19 cellular contexts compared by ENCODE assay signal in the genomic region with DNA sequence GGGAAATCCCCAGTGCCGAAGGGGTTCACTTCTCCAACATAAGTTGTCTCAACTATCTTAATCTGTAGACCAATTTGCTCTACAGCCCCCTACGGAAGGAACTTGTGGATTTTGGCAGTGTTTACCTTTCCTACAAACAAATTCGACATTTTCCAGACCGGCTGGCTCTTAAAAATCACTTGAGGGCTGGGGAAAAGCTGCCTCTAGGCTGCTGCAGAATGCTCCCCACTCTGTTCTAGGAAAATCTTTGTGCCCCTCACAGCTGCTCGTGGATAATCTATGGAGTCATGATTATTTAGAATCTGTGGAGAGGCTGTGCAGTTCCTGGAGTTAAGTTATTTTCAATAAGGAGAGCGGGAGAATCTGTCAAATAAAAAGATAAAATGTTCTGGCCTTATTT.
DNase-seq lines count a peak whose midpoint lies in the region; ATAC-seq and TF ChIP-seq lines count a peak whose summit lies in the region.
"Had no signal": no experiment of that assay in that cellular context is flagged by ENCODE, and none has a peak within 500 bp of the region (broad histone marks: within the 10 kb centered on the region; RNA-seq: fewer than 3 reads in every experiment).

No MANE protein-coding gene starts in this region.

- no peaks in the 10 kb centered on the region for H3K36me3 ChIP-seq in PC-3 (ENCODE audit: low read depth, low read length)
- H3K36me3 ChIP-seq in mesenchymal stem cell (ENCODE audit: control insufficient read depth in 1 of 2, insufficient read depth in 2 of 2, low read depth in 1 of 2, low read length in 2 of 2), result no peaks in the 10 kb centered on the region
- H3K36me3 ChIP-seq in stomach, result no peaks in the 10 kb centered on the region
- H3K36me3 ChIP-seq: BE2C, Peyer's patch had no signal

- no peaks in the 10 kb centered on the region for H4K20me1 ChIP-seq in PC-3 (ENCODE audit: low read length)

- no peak overlapping the region for H4K8ac ChIP-seq in mesenchymal stem cell (ENCODE audit: low read length)

- H2AFZ ChIP-seq in PC-3 (ENCODE audit: low read length) (0 out of 2 replicates have a peak overlapping the region, but pooled peaks have one; percentile 3), mesenchymal stem cell (ENCODE audit: low read depth, low read length) (no peak overlapping the region)

- intact Hi-C loops in PC-3 (cut with micrococcal nuclease), result no loop called here
- intact Hi-C loops in stomach (cut with DNase I; ENCODE audit: low total_unique reads), result no loop called here

- no peak overlapping the region for H2BK5ac ChIP-seq in mesenchymal stem cell (ENCODE audit: low read depth, low read length, poor library complexity, severe bottlenecking)

- H3F3A ChIP-seq in PC-3 (ENCODE audit: low read length, unreplicated experiment), result no peaks in the 10 kb centered on the region

- H3K14ac ChIP-seq in mesenchymal stem cell (ENCODE audit: low read length in 2 of 2), result no peak overlapping the region

- DNase-seq in PC-3 (no peak), astrocyte of the hippocampus (ENCODE audit: low read depth, low spot score) (peak; percentile 9), mesenchymal stem cell (peak; percentile 62), stomach (no peak), SW 1271 (lab: John Stamatoyannopoulos, UW) (no peak), NCI-H526 treated with DMSO at 0.1 percent for 48 hours (lab: John Stamatoyannopoulos, UW) (no peak), GM10248 (ENCODE audit: extremely low spot score) (no peak)
- DNase-seq: BE2C; CD8-positive, alpha-beta T cell; H7; Karpas-422; MM.1S; NCI-H1105; NCI-H187 treated with DMSO at 0.1 percent for 48 hours; NCI-H446; NCI-H774; Peyer's patch; Right ventricle myocardium superior had no signal

- H3K9me2 ChIP-seq in PC-3 (replicated peaks; ENCODE audit: low read length), result peaks cover 9% of the 10 kb centered on the region

- H3K4me2 ChIP-seq in PC-3 (ENCODE audit: low read length) (no peak overlapping the region), mesenchymal stem cell (ENCODE audit: low read length, poor library complexity, severe bottlenecking) (no peak overlapping the region)

- WGBS in mesenchymal stem cell, result 4% methylated on average over 6 of the region's 6 CpGs
- WGBS in stomach, 5 donors, result 18 to 38% (median 23%) methylated on average over 6 of the region's 6 CpGs

- no peaks in the 10 kb centered on the region for H3K79me1 ChIP-seq in mesenchymal stem cell (replicated peaks; ENCODE audit: low read length, poor library complexity, severe bottlenecking)

- peak overlapping the region in 1 of 2 experiments; percentile 34 for H3K18ac ChIP-seq in mesenchymal stem cell (ENCODE audit: low read depth in 1 of 2, low read length in 2 of 2)

- H2BK120ac ChIP-seq in mesenchymal stem cell (ENCODE audit: low read depth, low read length), result no peak overlapping the region

- BruUV-seq in PC-3 (replicated peaks; lab: Mats Ljungman, UMichigan), result no TSS peak

- POLR2A ChIA-PET in PC-3 (lab: Charles Lee; ENCODE audit: unreplicated experiment) (no interaction called here), GM10248 (lab: Yijun Ruan, JAX) (no interaction called here)

- H3K9ac ChIP-seq in PC-3 (ENCODE audit: low read length), result no peak overlapping the region
- no peak overlapping the region for H3K9ac ChIP-seq in mesenchymal stem cell (ENCODE audit: low read length)

- TF ChIP-seq EP300 in stomach (IDR thresholded peaks at IDR 0.05), result no peak

- H3K27ac ChIP-seq in PC-3 (ENCODE audit: low read length) (no peak overlapping the region), mesenchymal stem cell (ENCODE audit: low read length, poor library complexity, severe bottlenecking) (no peak overlapping the region), stomach (peak overlapping the region in 3 of 5 donors; percentile 10 to 52 (median 29))
- H3K27ac ChIP-seq: Peyer's patch had no signal

- H3K4me3 ChIP-seq in PC-3 (ENCODE audit: low read length) (no peak overlapping the region), mesenchymal stem cell (ENCODE audit: insufficient read depth in 1 of 2, low read depth in 1 of 2, low read length in 2 of 2) (no peak overlapping the region), stomach (no peak overlapping the region)
- H3K4me3 ChIP-seq: Peyer's patch had no signal

- no peak overlapping the region for H2BK15ac ChIP-seq in mesenchymal stem cell (ENCODE audit: low read depth, poor library complexity, severe bottlenecking)

- H3K23ac ChIP-seq in mesenchymal stem cell (ENCODE audit: low read length in 2 of 2), result no peak overlapping the region

- no peak for TF ChIP-seq POLR2A in stomach (IDR thresholded peaks at IDR 0.05)

- no peak overlapping the region for H4K91ac ChIP-seq in mesenchymal stem cell (ENCODE audit: low read length)

- ATAC-seq in PC-3, result no peak
- ATAC-seq: CD8-positive, alpha-beta T cell; HepG2 had no signal

- CTCF ChIA-PET in PC-3 (lab: Charles Lee), result no interaction called here
- CTCF ChIA-PET in GM10248 (lab: Yijun Ruan, JAX), result no interaction called here

- H3K9me3 ChIP-seq in PC-3 (ENCODE audit: low read length), result no peaks in the 10 kb centered on the region
- H3K9me3 ChIP-seq in mesenchymal stem cell (ENCODE audit: control insufficient read depth, low read length), result no peaks in the 10 kb centered on the region
- H3K9me3 ChIP-seq in stomach, result no peaks in the 10 kb centered on the region
- H3K9me3 ChIP-seq: BE2C, Peyer's patch had no signal

- TF ChIP-seq CTCF in PC-3 (conservative IDR thresholded peaks at IDR 0.05; ENCODE audit: low read depth, low read length) (no peak), stomach (IDR thresholded peaks at IDR 0.05) (no peak), GM10248 (IDR thresholded peaks at IDR 0.05; ENCODE audit: control extremely low read depth, extremely low read depth, low read depth, missing control alignments) (no peak)

- no peaks in the 10 kb centered on the region for H3K27me3 ChIP-seq in PC-3 (ENCODE audit: low read length)
- peaks cover 0 to 5% of the 10 kb centered on the region in 2 experiments for H3K27me3 ChIP-seq in mesenchymal stem cell (ENCODE audit: control insufficient read depth in 1 of 2, insufficient read depth in 1 of 2, low read length in 2 of 2)
- no peaks in the 10 kb centered on the region for H3K27me3 ChIP-seq in stomach
- H3K27me3 ChIP-seq: BE2C, Peyer's patch had no signal

- no peaks in the 10 kb centered on the region for H3K79me2 ChIP-seq in PC-3 (ENCODE audit: low read length)

- H3K4me1 ChIP-seq in PC-3 (ENCODE audit: insufficient read depth, low read length), result peaks cover 15% of the 10 kb centered on the region
- no peaks in the 10 kb centered on the region for H3K4me1 ChIP-seq in mesenchymal stem cell (ENCODE audit: control insufficient read depth, insufficient read depth, low read depth, low read length)
- H3K4me1 ChIP-seq in stomach, result peaks cover 0 to 51% (median 29%) of the 10 kb centered on the region in 4 donors
- H3K4me1 ChIP-seq: BE2C, Peyer's patch had no signal

- no peak overlapping the region for H2AK5ac ChIP-seq in mesenchymal stem cell (ENCODE audit: low read length, severe bottlenecking)

- no peak overlapping the region for H3K4ac ChIP-seq in mesenchymal stem cell (ENCODE audit: low read depth in 1 of 2, low read length in 2 of 2)

- H2BK12ac ChIP-seq in mesenchymal stem cell (ENCODE audit: low read length in 2 of 2), result no peak overlapping the region

Comparison
In these comparisons a context has a peak if more than half of its experiments do, and no peak if none do; other contexts are left out.
1. DNase-seq: peak in astrocyte of the hippocampus (single experiment) and mesenchymal stem cell (single experiment); none in PC-3 (single experiment), stomach (single experiment), SW 1271 (0 of 2), NCI-H526 treated with DMSO at 0.1 percent for 48 hours (single experiment) and GM10248 (single experiment).
2. H3K27ac ChIP-seq: peak in stomach (3 of 5); none in PC-3 (single experiment) and mesenchymal stem cell (single experiment).